5 cellular contexts compared by ENCODE assay signal in the genomic region with DNA sequence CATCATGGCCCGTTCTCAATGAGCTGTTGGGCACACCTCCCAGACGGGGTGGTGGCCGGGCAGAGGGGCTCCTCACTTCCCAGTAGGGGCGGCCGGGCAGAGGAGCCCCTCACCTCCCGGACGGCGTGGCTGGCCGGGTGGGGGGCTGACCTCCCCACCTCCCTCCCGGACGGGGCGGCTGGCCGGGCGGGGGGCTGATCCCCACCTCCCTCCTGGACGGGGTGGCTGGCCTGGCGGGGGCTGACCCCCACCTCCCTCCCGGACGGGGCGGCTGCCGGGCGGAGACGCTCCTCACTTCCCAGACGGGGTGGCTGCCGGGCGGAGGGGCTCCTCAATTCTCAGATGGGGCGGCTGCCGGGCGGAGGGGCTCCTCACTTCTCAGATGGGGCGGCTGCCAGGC. TPM values are rescaled to one million over a fixed set of nuclear protein-coding genes. Genes with fewer than 3 reads are reported as not detected.
"Had no signal": no experiment of that assay in that cellular context is flagged by ENCODE, and none has a peak within 500 bp of the region (broad histone marks: within the 10 kb centered on the region; RNA-seq: fewer than 3 reads in every experiment).

No MANE protein-coding gene starts in this region.

RNA-seq across cellular contexts. Expression of gene RBPMS2, which starts 23.5 kb away (rescaled TPM):
- total RNA-seq: naive thymus-derived CD8-positive, alpha-beta T cell; occipital lobe; osteoblast had no signal
- polyA plus RNA-seq: naive thymus-derived CD4-positive, alpha-beta T cell; naive thymus-derived CD8-positive, alpha-beta T cell; neural cell had no signal

RNA-seq across cellular contexts. Expression of gene PIF1, which starts 26.5 kb away (rescaled TPM):
- polyA plus RNA-seq: naive thymus-derived CD4-positive, alpha-beta T cell had no signal
